12 cellular contexts compared by ENCODE assay signal in genomic region chr16:64440421-64440831, GRCh38.
DNase-seq lines count a peak whose midpoint lies in the region; ATAC-seq and TF ChIP-seq lines count a peak whose summit lies in the region.
"Had no signal": no experiment of that assay in that cellular context is flagged by ENCODE, and none has a peak within 500 bp of the region (broad histone marks: within the 10 kb centered on the region; RNA-seq: fewer than 3 reads in every experiment).

No MANE protein-coding gene starts in this region.

- no peaks in the 10 kb centered on the region for H3K9me3 ChIP-seq in mesodermal cell (ENCODE audit: control insufficient read depth, low read length)

- in situ Hi-C loops in brain microvascular endothelial cell (cut with HindIII; ENCODE audit: low pct_ligation_motif_present, low sequenced_read_pairs) = no loop called here
- in situ Hi-C loops in GM13977 (cut with MboI; ENCODE audit: low pct_unique_long_range_greater_than_20kb, low sequenced_read_pairs, unreplicated experiment) = no loop called here
- in situ Hi-C loops in GM13976 (cut with MboI; ENCODE audit: low sequenced_read_pairs, unreplicated experiment) = no loop called here

- POLR2A ChIA-PET in AG04449 (lab: Yijun Ruan, JAX) = interaction anchor here (1.1 kb wide), 1 partner anchor 311 kb away, joined by 3 read pairs; no protein-coding TSS in a partner anchor

- H3K36me3 ChIP-seq in brain microvascular endothelial cell (replicated peaks) (no peaks in the 10 kb centered on the region), mesodermal cell (ENCODE audit: control insufficient read depth, insufficient read depth, low read length) (no peaks in the 10 kb centered on the region)

- H3K4me3 ChIP-seq in AG04449 (ENCODE audit: low read depth, low read length) = no peak overlapping the region
- H3K4me3 ChIP-seq in brain microvascular endothelial cell (ENCODE audit: low read depth, low read length) = no peak overlapping the region
- no peak overlapping the region for H3K4me3 ChIP-seq in mesodermal cell (ENCODE audit: extremely low read depth, insufficient read depth, low read length, poor library complexity, severe bottlenecking)

- no peak for TF ChIP-seq CTCF in AG04449 (IDR thresholded peaks at IDR 0.05; ENCODE audit: insufficient read depth, low read length, missing control alignments)
- no peak for TF ChIP-seq CTCF in brain microvascular endothelial cell (IDR thresholded peaks at IDR 0.05; ENCODE audit: low read depth, low read length, missing control alignments)
- no peak for TF ChIP-seq CTCF in GM13977 (IDR thresholded peaks at IDR 0.05; ENCODE audit: extremely low read depth, insufficient read depth, missing control alignments)
- no peak for TF ChIP-seq CTCF in GM13976 (IDR thresholded peaks at IDR 0.05; ENCODE audit: borderline replicate concordance, control extremely low read depth, extremely low read depth, insufficient read depth, missing control alignments)

- DNase-seq in AG04449 (ENCODE audit: low read depth, low spot score) = peak; percentile 95
- DNase-seq in HK-2 (ENCODE audit: unreplicated experiment) = peak; percentile 63
- peak; percentile 96 for DNase-seq in brain microvascular endothelial cell
- no peak for DNase-seq in GM13977 (ENCODE audit: low spot score)
- no peak for DNase-seq in activated CD4-positive, CD25-positive, alpha-beta regulatory T cell treated with anti-CD3 and anti-CD28 coated beads, Interleukin-2, amount 50 U/mL, for 72 hours
- DNase-seq in GM13976 (ENCODE audit: low spot score) = no peak
- DNase-seq: erythroblast; naive thymus-derived CD8-positive, alpha-beta T cell; NCI-H82 had no signal

- CTCF ChIA-PET in AG04449 (lab: Yijun Ruan, JAX) = no interaction called here

- no peaks in the 10 kb centered on the region for H3K27me3 ChIP-seq in brain microvascular endothelial cell (replicated peaks)

- ATAC-seq in GM21390 (IDR thresholded peaks at IDR 0.05; ENCODE audit: unreplicated experiment) = no peak
- ATAC-seq: naive thymus-derived CD8-positive, alpha-beta T cell; WTC11 had no signal

- H3K27ac ChIP-seq in brain microvascular endothelial cell (peak overlapping the region; percentile 60), mesodermal cell (ENCODE audit: low read depth, low read length, severe bottlenecking) (peak overlapping the region; percentile 64)

- H3K4me1 ChIP-seq in mesodermal cell (ENCODE audit: control insufficient read depth, insufficient read depth, low read length, poor library complexity, severe bottlenecking) = peaks cover 11% of the 10 kb centered on the region

- WGBS in mesodermal cell (ENCODE audit: insufficient coverage in 2 of 2), 2 experiments = 100% methylated on average over 2 of the region's 3 CpGs; no CpG with 5 or more reads in 1 of the 2 experiments

Comparison
In these comparisons a context has a peak if more than half of its experiments do, and no peak if none do; other contexts are left out.
1. DNase-seq: peak in AG04449 (single experiment), HK-2 (single experiment) and brain microvascular endothelial cell (single experiment); none in GM13977 (single experiment), activated CD4-positive, CD25-positive, alpha-beta regulatory T cell treated with anti-CD3 and anti-CD28 coated beads, Interleukin-2, amount 50 U/mL, for 72 hours (single experiment) and GM13976 (single experiment).